Comparison of ENCODE assay signal across 17 cellular contexts in the genomic region with DNA sequence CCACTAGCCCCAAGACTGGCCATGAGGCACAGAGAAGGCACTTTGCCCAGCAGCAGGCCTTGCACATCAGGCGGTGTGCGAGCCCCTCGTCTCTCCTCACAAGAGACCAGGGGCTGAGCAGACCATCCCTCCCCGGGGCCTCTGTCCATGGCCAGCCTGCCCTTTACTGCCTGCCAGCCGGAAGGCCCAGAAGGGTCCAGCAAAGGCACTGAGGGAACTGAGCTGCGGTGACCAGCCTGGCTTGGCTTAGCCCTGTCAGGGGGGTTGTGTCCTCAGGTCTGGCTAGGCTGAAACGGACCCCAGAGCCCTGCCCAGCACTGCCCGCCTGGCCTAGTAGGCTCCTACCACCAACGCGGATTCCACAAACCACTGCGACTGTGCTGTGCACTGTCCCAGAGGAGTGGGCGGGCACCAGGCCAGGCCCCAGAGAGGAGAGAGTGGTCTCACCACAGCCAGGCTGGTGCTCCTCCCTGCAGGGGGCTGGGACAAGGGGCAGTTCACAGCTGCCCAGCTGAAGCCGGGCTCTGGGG. TPM values are rescaled to one million over a fixed set of nuclear protein-coding genes. Genes with fewer than 3 reads are reported as not detected.
DNase-seq lines count a peak whose midpoint lies in the region; ATAC-seq and TF ChIP-seq lines count a peak whose summit lies in the region.
"Had no signal": no experiment of that assay in that cellular context is flagged by ENCODE, and none has a peak within 500 bp of the region (broad histone marks: within the 10 kb centered on the region; RNA-seq: fewer than 3 reads in every experiment).

No MANE protein-coding gene starts in this region.

- H3K27ac ChIP-seq in thyroid gland, result peak overlapping the region; percentile 75 to 84 (median 83)

- H3K9me3 ChIP-seq in thyroid gland, result no peaks in the 10 kb centered on the region
- H3K9me3 ChIP-seq in BE2C, result no peaks in the 10 kb centered on the region
- H3K9me3 ChIP-seq: Caco-2 had no signal

- peak in 1 of 2 donors; percentile 7 for TF ChIP-seq POLR2A in thyroid gland (IDR thresholded peaks at IDR 0.05)

- no peaks in the 10 kb centered on the region for H3K36me3 Mint-ChIP-seq in activated CD8-positive, alpha-beta T cell treated with anti-CD3 and anti-CD28 coated beads, Interleukin-2, amount 10 ng/mL, durations not matched to agents 7 days and 5 days (ENCODE audit: low read depth)
- no peaks in the 10 kb centered on the region for H3K36me3 Mint-ChIP-seq in activated CD8-positive, alpha-beta T cell treated with anti-CD3 and anti-CD28 coated beads for 36 hours (ENCODE audit: low read depth)
- H3K36me3 Mint-ChIP-seq: immature natural killer cell; naive thymus-derived CD4-positive, alpha-beta T cell had no signal

- no peaks in the 10 kb centered on the region for H3K27me3 ChIP-seq in thyroid gland
- no peaks in the 10 kb centered on the region for H3K27me3 ChIP-seq in BE2C

- H3K9me3 Mint-ChIP-seq in activated CD8-positive, alpha-beta T cell treated with anti-CD3 and anti-CD28 coated beads, Interleukin-2, amount 10 ng/mL, durations not matched to agents 7 days and 5 days (ENCODE audit: insufficient read depth), result no peaks in the 10 kb centered on the region
- no peaks in the 10 kb centered on the region for H3K9me3 Mint-ChIP-seq in activated CD8-positive, alpha-beta T cell treated with anti-CD3 and anti-CD28 coated beads for 36 hours
- H3K9me3 Mint-ChIP-seq: immature natural killer cell; T-helper 1 cell treated with Interleukin-12 subunit alpha and Interleukin-12 subunit beta and Interleukin-4 antibody, amounts not matched to agents 30 μg/mL and 1 μg/mL, for 36 hours had no signal

- H3K4me1 ChIP-seq in thyroid gland, result peaks cover 37 to 43% of the 10 kb centered on the region in 2 donors
- no peaks in the 10 kb centered on the region for H3K4me1 ChIP-seq in BE2C
- H3K4me1 ChIP-seq: Caco-2 had no signal

- DNase-seq in activated CD8-positive, alpha-beta T cell treated with anti-CD3 and anti-CD28 coated beads, Interleukin-2, amount 10 ng/mL, durations not matched to agents 7 days and 5 days, result peak; percentile 19
- DNase-seq in activated CD8-positive, alpha-beta T cell treated with anti-CD3 and anti-CD28 coated beads for 36 hours, result no peak
- DNase-seq in cardiac septum (ENCODE audit: low spot score), result peak; percentile 74
- DNase-seq in myocyte (ENCODE audit: low read depth), result peak; percentile 67
- DNase-seq in thyroid gland, result peak; percentile 76 to 82
- DNase-seq in BE2C, result no peak
- DNase-seq: activated CD4-positive, alpha-beta T cell treated with anti-CD3 and anti-CD28 coated beads for 48 hours; activated naive CD4-positive, alpha-beta T cell; effector CD4-positive, alpha-beta T cell; immature natural killer cell; NCI-H1417 treated with DMSO at 0.1 percent for 48 hours had no signal

- intact Hi-C loops in activated CD8-positive, alpha-beta T cell treated with anti-CD3 and anti-CD28 coated beads for 36 hours (cut with micrococcal nuclease), result loop anchor here (5.0 kb wide), 1 partner anchor 62 kb away; no protein-coding TSS in a partner anchor
- intact Hi-C loops in cardiac septum (cut with DNase I) (no loop called here), thyroid gland (cut with DNase I) (no loop called here)

- peaks cover 21% of the 10 kb centered on the region for H3K27me3 Mint-ChIP-seq in activated CD8-positive, alpha-beta T cell treated with anti-CD3 and anti-CD28 coated beads, Interleukin-2, amount 10 ng/mL, durations not matched to agents 7 days and 5 days (ENCODE audit: low read depth)
- H3K27me3 Mint-ChIP-seq in activated CD8-positive, alpha-beta T cell treated with anti-CD3 and anti-CD28 coated beads for 36 hours, result peaks cover 13% of the 10 kb centered on the region

- CTCF ChIA-PET in activated CD8-positive, alpha-beta T cell treated with anti-CD3 and anti-CD28 coated beads, Interleukin-2, amount 10 ng/mL, durations not matched to agents 7 days and 5 days (lab: Charles Lee), result interaction anchor here (0.8 to 1.6 kb wide), 2 partner anchors 29 to 68 kb away, joined by 3 read pairs; no protein-coding TSS in a partner anchor
- CTCF ChIA-PET in activated CD8-positive, alpha-beta T cell treated with anti-CD3 and anti-CD28 coated beads for 36 hours (lab: Charles Lee), result interaction anchor here (2.2 kb wide), 1 partner anchor 67 kb away, joined by 14 read pairs; no protein-coding TSS in a partner anchor

- 93% methylated on average over 5 of the region's 13 CpGs; no CpG with 5 or more reads in 1 of the 2 donors for whole genome bisulfite sequencing in thyroid gland, 2 donors

- no peak for ATAC-seq in activated CD8-positive, alpha-beta T cell treated with anti-CD3 and anti-CD28 coated beads, Interleukin-2, amount 10 ng/mL, durations not matched to agents 7 days and 5 days
- ATAC-seq in activated CD8-positive, alpha-beta T cell treated with anti-CD3 and anti-CD28 coated beads for 36 hours, result no peak
- ATAC-seq in HG02870 (IDR thresholded peaks at IDR 0.05; ENCODE audit: unreplicated experiment), result no peak
- no peak for ATAC-seq in esophagus mucosa

- H3K27ac Mint-ChIP-seq in activated CD8-positive, alpha-beta T cell treated with anti-CD3 and anti-CD28 coated beads, Interleukin-2, amount 10 ng/mL, durations not matched to agents 7 days and 5 days, result no peak overlapping the region
- no peak overlapping the region for H3K27ac Mint-ChIP-seq in activated CD8-positive, alpha-beta T cell treated with anti-CD3 and anti-CD28 coated beads for 36 hours
- H3K27ac Mint-ChIP-seq: immature natural killer cell; naive thymus-derived CD4-positive, alpha-beta T cell; T-helper 1 cell treated with Interleukin-12 subunit alpha and Interleukin-12 subunit beta and Interleukin-4 antibody, amounts not matched to agents 30 μg/mL and 1 μg/mL, for 36 hours had no signal

- H3K4me3 Mint-ChIP-seq in activated CD8-positive, alpha-beta T cell treated with anti-CD3 and anti-CD28 coated beads, Interleukin-2, amount 10 ng/mL, durations not matched to agents 7 days and 5 days, result no peak overlapping the region
- H3K4me3 Mint-ChIP-seq in activated CD8-positive, alpha-beta T cell treated with anti-CD3 and anti-CD28 coated beads for 36 hours, result no peak overlapping the region

- H3K4me3 ChIP-seq in thyroid gland (replicated peaks in 1 of 3), result no peak overlapping the region
- no peak overlapping the region for H3K4me3 ChIP-seq in BE2C (ENCODE audit: low read depth, low read length)

- POLR2A ChIA-PET in activated CD8-positive, alpha-beta T cell treated with anti-CD3 and anti-CD28 coated beads, Interleukin-2, amount 10 ng/mL, durations not matched to agents 7 days and 5 days (lab: Charles Lee), result no interaction called here
- POLR2A ChIA-PET in activated CD8-positive, alpha-beta T cell treated with anti-CD3 and anti-CD28 coated beads for 36 hours (lab: Charles Lee), result no interaction called here

- H3K4me1 Mint-ChIP-seq in activated CD8-positive, alpha-beta T cell treated with anti-CD3 and anti-CD28 coated beads, Interleukin-2, amount 10 ng/mL, durations not matched to agents 7 days and 5 days (ENCODE audit: low read depth), result peaks cover 11% of the 10 kb centered on the region
- H3K4me1 Mint-ChIP-seq in activated CD8-positive, alpha-beta T cell treated with anti-CD3 and anti-CD28 coated beads for 36 hours (ENCODE audit: low read depth), result peaks cover 2% of the 10 kb centered on the region

- H3K36me3 ChIP-seq in thyroid gland (no peaks in the 10 kb centered on the region), BE2C (no peaks in the 10 kb centered on the region)

- TF ChIP-seq CTCF in activated CD8-positive, alpha-beta T cell treated with anti-CD3 and anti-CD28 coated beads for 36 hours (IDR thresholded peaks at IDR 0.05), result no peak
- no peak for TF ChIP-seq CTCF in thyroid gland (IDR thresholded peaks at IDR 0.05)
- no peak for TF ChIP-seq CTCF in BE2C (IDR thresholded peaks at IDR 0.05; ENCODE audit: low read depth, low read length)

RNA-seq across cellular contexts. Expression of a gene that starts 16.6 kb away (rescaled TPM):
- not detected for total RNA-seq in activated CD8-positive, alpha-beta T cell treated with anti-CD3 and anti-CD28 coated beads, Interleukin-2, amount 10 ng/mL, durations not matched to agents 7 days and 5 days
- 1 to 10 TPM in 1 of 2 experiments, under 1 TPM in 1; 0.97 to 1.9 TPM for total RNA-seq in activated CD8-positive, alpha-beta T cell treated with anti-CD3 and anti-CD28 coated beads for 36 hours
- 149 TPM for total RNA-seq in cardiac septum
- 31.8 and 34.0 TPM in 2 replicates for total RNA-seq in myocyte
- 5.9 TPM for polyA plus RNA-seq in myocyte (2012)
- 10 to 100 TPM in 3 of 4 donors, 1 to 10 TPM in 1; 7.0 to 19.3 (median 18.5) TPM for total RNA-seq in thyroid gland
- 0.71 TPM for polyA plus RNA-seq in BE2C (2012; ENCODE audit: insufficient read depth, insufficient read length, low read depth)
- total RNA-seq in esophagus mucosa, result 1.1 TPM
- total RNA-seq: Caco-2, fibroblast of villous mesenchyme had no signal
- polyA plus RNA-seq: immature natural killer cell; naive thymus-derived CD4-positive, alpha-beta T cell had no signal

Comparison
In these comparisons a context has a peak if more than half of its experiments do, and no peak if none do; other contexts are left out.
1. DNase-seq: peak in activated CD8-positive, alpha-beta T cell treated with anti-CD3 and anti-CD28 coated beads, Interleukin-2, amount 10 ng/mL, durations not matched to agents 7 days and 5 days (single experiment), cardiac septum (single experiment), myocyte (single experiment) and thyroid gland (2 of 2); none in activated CD8-positive, alpha-beta T cell treated with anti-CD3 and anti-CD28 coated beads for 36 hours (single experiment) and BE2C (single experiment).